In the genomic region with DNA sequence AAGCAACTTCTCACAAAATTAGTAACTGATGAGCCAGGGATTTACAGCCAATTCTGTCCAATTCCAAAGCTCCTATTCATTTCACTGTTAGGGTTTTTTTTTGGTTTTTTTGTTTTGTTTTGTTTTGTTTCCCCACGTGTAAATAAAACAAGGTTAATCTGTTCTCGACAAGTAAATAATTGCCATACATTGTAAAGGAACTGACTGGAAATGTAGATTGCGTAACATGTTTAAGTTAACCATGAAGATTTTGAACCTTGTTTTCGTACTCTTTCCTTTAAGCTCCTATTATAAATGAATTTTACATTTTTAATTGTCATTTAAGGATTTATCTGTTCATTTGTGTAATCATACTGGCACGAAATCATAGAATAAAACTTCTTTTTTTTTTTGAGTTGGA, we compare ENCODE assay signal across 27 cellular contexts.
"Had no signal": no experiment of that assay in that cellular context is flagged by ENCODE, and none has a peak within 500 bp of the region (broad histone marks: within the 10 kb centered on the region; RNA-seq: fewer than 3 reads in every experiment).

No MANE protein-coding gene starts in this region.

- H3K36me3 ChIP-seq: colonic mucosa, esophagus squamous epithelium, gastrocnemius medialis, heart right ventricle, left lung, lower lobe of right lung had no signal

- H3K4me3 ChIP-seq: colonic mucosa, esophagus squamous epithelium, gastrocnemius medialis, heart right ventricle, left lung, lower lobe of right lung, mucosa of descending colon had no signal

- H3K4me1 ChIP-seq: colonic mucosa, esophagus squamous epithelium, heart right ventricle, left lung, lower lobe of right lung had no signal

- H3K27me3 ChIP-seq: colonic mucosa, esophagus squamous epithelium, gastrocnemius medialis, heart right ventricle, left lung had no signal

- ATAC-seq: effector memory CD8-positive, alpha-beta T cell; esophagus mucosa; gastrocnemius medialis; heart right ventricle; left cardiac atrium; left lung; left ventricle myocardium superior; lower lobe of right lung; mucosa of descending colon had no signal

- H3K36me3 Mint-ChIP-seq: mesothelial cell of epicardium, naive B cell had no signal

- H3K27me3 Mint-ChIP-seq: dendritic cell treated with granulocyte-macrophage colony-stimulating factor and Interleukin-4, amounts not matched to agents 40 ng/mL and 50 ng/mL, for 4 days; effector memory CD8-positive, alpha-beta T cell; naive B cell had no signal

- H3K4me1 Mint-ChIP-seq: endodermal cell, naive B cell had no signal

- H3K27ac ChIP-seq: colonic mucosa, epithelial cell of prostate, esophagus squamous epithelium, gastrocnemius medialis, heart right ventricle, left lung, lower lobe of right lung had no signal

- H3K9me3 ChIP-seq: colonic mucosa, esophagus squamous epithelium, gastrocnemius medialis, heart right ventricle, left lung, lower lobe of right lung, mucosa of descending colon had no signal

- H3K27ac Mint-ChIP-seq: dendritic cell treated with granulocyte-macrophage colony-stimulating factor and Interleukin-4, amounts not matched to agents 40 ng/mL and 50 ng/mL, for 4 days; effector memory CD8-positive, alpha-beta T cell; endodermal cell; mesothelial cell of epicardium; naive B cell had no signal

- H3K9me3 Mint-ChIP-seq: dendritic cell treated with granulocyte-macrophage colony-stimulating factor and Interleukin-4, amounts not matched to agents 40 ng/mL and 50 ng/mL, for 4 days; endodermal cell; mesothelial cell of epicardium; naive B cell had no signal

- H3K4me3 Mint-ChIP-seq: dendritic cell treated with granulocyte-macrophage colony-stimulating factor and Interleukin-4, amounts not matched to agents 40 ng/mL and 50 ng/mL, for 4 days; effector memory CD8-positive, alpha-beta T cell; endodermal cell; mesothelial cell of epicardium; naive B cell had no signal

- DNase-seq: colonic mucosa; cortex of kidney; effector CD8-positive, alpha-beta T cell; effector memory CD8-positive, alpha-beta T cell; endodermal cell; erythroblast; esophagus squamous epithelium; foreskin fibroblast; foreskin melanocyte; gastrocnemius medialis; glutamatergic neuron; head of caudate nucleus; heart right ventricle; hippocampal formation; left cardiac atrium; left lung; left ventricle myocardium superior; lower lobe of right lung; mesenchymal stem cell; mucosa of descending colon; naive B cell had no signal

- FAIRE-seq: endometrium, keratinocyte had no signal
